Comparison of ENCODE assay signal across 25 cellular contexts in genomic region chr4:150514709-150515108, GRCh38.
"Had no signal": no experiment of that assay in that cellular context is flagged by ENCODE, and none has a peak within 500 bp of the region (broad histone marks: within the 10 kb centered on the region; RNA-seq: fewer than 3 reads in every experiment).

No MANE protein-coding gene starts in this region.

- H3K4me3 Mint-ChIP-seq: dendritic cell treated with granulocyte-macrophage colony-stimulating factor and Interleukin-4, amounts not matched to agents 40 ng/mL and 50 ng/mL, for 4 days; endodermal cell; naive thymus-derived CD8-positive, alpha-beta T cell; nephron progenitor cell had no signal

- H3K27ac Mint-ChIP-seq: dendritic cell treated with granulocyte-macrophage colony-stimulating factor and Interleukin-4, amounts not matched to agents 40 ng/mL and 50 ng/mL, for 4 days; endodermal cell; nephron progenitor cell had no signal

- FAIRE-seq: keratinocyte had no signal

- H3K27me3 Mint-ChIP-seq: dendritic cell treated with granulocyte-macrophage colony-stimulating factor and Interleukin-4, amounts not matched to agents 40 ng/mL and 50 ng/mL, for 4 days; naive thymus-derived CD8-positive, alpha-beta T cell had no signal

- DNase-seq: colonic mucosa; effector CD8-positive, alpha-beta T cell; erythroblast; esophagus squamous epithelium; foreskin melanocyte; head of caudate nucleus; left ventricle myocardium superior; lower lobe of right lung; naive thymus-derived CD8-positive, alpha-beta T cell; nephron progenitor cell; occipital lobe; ovary; stimulated activated CD4-positive, alpha-beta T cell treated with anti-CD3 and anti-CD28 coated beads, Interleukin-12 subunit alpha, Interleukin-12 subunit beta, amount 100 ng/mL, for 4 hours; stimulated activated CD4-positive, alpha-beta T cell treated with anti-CD3 and anti-CD28 coated beads, Interleukin-1b, Interleukin-23, amount 100 ng/mL, for 48 hours; stimulated activated CD4-positive, alpha-beta T cell treated with anti-CD3 and anti-CD28 coated beads, Interleukin-4, amount 100 ng/mL, for 1 hour; stimulated activated CD8-positive, alpha-beta memory T cell treated with anti-CD3 and anti-CD28 coated beads, Interleukin-4, amount 100 ng/mL, for 48 hours; stimulated activated naive CD4-positive, alpha-beta T cell treated with Interleukin-2 at 50 U/mL for 16 hours; stomach; thyroid gland; trophoblast cell had no signal

- H3K9me3 Mint-ChIP-seq: dendritic cell treated with granulocyte-macrophage colony-stimulating factor and Interleukin-4, amounts not matched to agents 40 ng/mL and 50 ng/mL, for 4 days; nephron progenitor cell had no signal

- ATAC-seq: left ventricle myocardium superior; lower lobe of right lung; naive thymus-derived CD8-positive, alpha-beta T cell; sciatic nerve had no signal

- H3K4me1 ChIP-seq: colonic mucosa, esophagus squamous epithelium, lower lobe of right lung, stomach, thyroid gland had no signal

- H3K27ac ChIP-seq: colonic mucosa, esophagus squamous epithelium, lower lobe of right lung, ovary, thyroid gland had no signal

- H3K36me3 ChIP-seq: colonic mucosa, esophagus squamous epithelium, lower lobe of right lung, ovary, stomach, thyroid gland had no signal

- H3K4me3 ChIP-seq: colonic mucosa, esophagus squamous epithelium, lower lobe of right lung, ovary, smooth muscle cell, stomach, thyroid gland had no signal

- H3K9me3 ChIP-seq: colonic mucosa, esophagus squamous epithelium, lower lobe of right lung, ovary, stomach, thyroid gland had no signal

- H3K27me3 ChIP-seq: colonic mucosa, esophagus squamous epithelium, stomach, thyroid gland had no signal

- H3K4me2 ChIP-seq: smooth muscle cell had no signal
